Comparison of ENCODE assay signal across 1 cellular context in genomic region chr21:42818328-42818749, GRCh38.
A peak's percentile ranks its signal among the peaks of the same experiment; 100 is the strongest.
TF ChIP-seq lines count a peak whose summit lies in the region.

No MANE protein-coding gene starts in this region.

TF ChIP-seq in HepG2, 621 proteins besides CTCF, POLR2A, EP300 and RAD21 (continued from another document):
- TF ChIP-seq ARID5B (CRISPR knock-in tag; IDR thresholded peaks at IDR 0.05) (peak; percentile 36; the same call in 1 of the 2 replicates), KDM2A (CRISPR knock-in tag; IDR thresholded peaks at IDR 0.05; ENCODE audit: borderline replicate concordance, low read depth) (peak; percentile 59; the same call in 1 of the 2 replicates), NBN (conservative IDR thresholded peaks at IDR 0.05) (no peak), PATZ1 (CRISPR knock-in tag; IDR thresholded peaks at IDR 0.05) (peak; percentile 46; the same call in 1 of the 2 replicates), ZNF687 (CRISPR knock-in tag; IDR thresholded peaks at IDR 0.05) (0 out of 2 replicates have a peak, but pooled peaks have one; percentile 26), ZGPAT (CRISPR knock-in tag; IDR thresholded peaks at IDR 0.05) (0 out of 2 replicates have a peak, but pooled peaks have one; percentile 19), STAG1 (CRISPR knock-in tag; IDR thresholded peaks at IDR 0.05) (peak; percentile 95), XRCC5 (optimal IDR thresholded peaks at IDR 0.05; ENCODE audit: low read length) (peak; percentile 42), MED13 (CRISPR knock-in tag; IDR thresholded peaks at IDR 0.05) (no peak), THAP11 (CRISPR knock-in tag; IDR thresholded peaks at IDR 0.05) (0 out of 2 replicates have a peak, but pooled peaks have one; percentile 27), SMC3 (IDR thresholded peaks at IDR 0.05; ENCODE audit: low read length) (peak; percentile 72), REL (CRISPR knock-in tag; conservative IDR thresholded peaks at IDR 0.05) (no peak), POLR2AphosphoS2 (IDR thresholded peaks at IDR 0.05; ENCODE audit: low read depth, low read length) (peak; percentile 50; the same call in 1 of the 2 replicates), RFX5 (IDR thresholded peaks at IDR 0.05; ENCODE audit: low read depth, low read length) (no peak), GATAD2A (CRISPR knock-in tag; IDR thresholded peaks at IDR 0.05) (peak; percentile 52; the same call in 1 of the 2 replicates)
